Comparison of ENCODE assay signal across 16 cellular contexts in the genomic region with DNA sequence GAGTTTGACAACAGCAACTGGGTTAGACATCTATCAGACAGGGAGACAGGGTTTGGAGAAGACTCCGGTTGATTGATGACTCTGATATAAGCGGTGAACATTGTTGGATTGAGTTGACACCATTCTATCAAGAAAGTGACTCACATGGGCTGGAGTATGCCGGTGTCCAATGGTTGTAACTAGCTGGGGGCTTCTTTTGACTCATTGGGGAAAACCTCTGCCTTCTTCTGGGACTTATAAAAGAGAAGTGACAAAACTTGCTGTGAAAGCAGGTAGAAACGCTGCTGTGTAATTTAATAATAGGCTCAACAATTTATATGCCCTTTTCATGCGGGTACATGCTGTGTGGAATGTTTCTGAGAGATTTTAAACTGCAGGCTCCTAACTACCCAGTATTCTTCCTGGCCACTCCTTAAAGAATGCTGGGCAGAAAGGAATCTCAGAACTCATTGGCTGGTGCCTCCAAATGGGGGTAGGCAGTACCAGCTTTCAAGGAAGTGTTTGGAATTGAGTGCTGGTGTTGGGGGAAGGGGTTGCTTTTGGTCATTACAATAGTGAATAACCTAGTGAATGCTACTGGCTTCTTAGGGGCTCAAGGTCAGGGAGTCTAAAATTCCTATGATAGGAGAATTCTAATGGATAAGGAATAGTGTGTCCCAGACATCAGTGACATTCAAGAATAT. TPM values are rescaled to one million over a fixed set of nuclear protein-coding genes. Genes with fewer than 3 reads are reported as not detected.
A peak's percentile ranks its signal among the peaks of the same experiment; 100 is the strongest.
DNase-seq lines count a peak whose midpoint lies in the region; ATAC-seq and TF ChIP-seq lines count a peak whose summit lies in the region.
"Had no signal": no experiment of that assay in that cellular context is flagged by ENCODE, and none has a peak within 500 bp of the region (broad histone marks: within the 10 kb centered on the region; RNA-seq: fewer than 3 reads in every experiment).

No MANE protein-coding gene starts in this region.

- peaks cover 83% of the 10 kb centered on the region for H3K4me1 ChIP-seq in CD4-positive, CD25-positive, alpha-beta regulatory T cell (ENCODE audit: control insufficient read depth, insufficient read depth, low read length, poor library complexity, severe bottlenecking)
- H3K4me1 ChIP-seq in mesendoderm (ENCODE audit: control insufficient read depth, low read depth, low read length): no peaks in the 10 kb centered on the region
- H3K4me1 ChIP-seq in PC-3 (ENCODE audit: insufficient read depth, low read length): peaks cover 11% of the 10 kb centered on the region
- H3K4me1 ChIP-seq: HAP-1, right lobe of liver had no signal

- no peak overlapping the region for H3K4ac ChIP-seq in mesendoderm (ENCODE audit: low read depth, low read length)

- no peak overlapping the region for H2BK120ac ChIP-seq in mesendoderm (ENCODE audit: low read depth, low read length)

- peaks cover 58 to 98% (median 80%) of the 10 kb centered on the region in 4 donors for H3K4me1 Mint-ChIP-seq in CD4-positive, CD25-positive, alpha-beta regulatory T cell
- H3K4me1 Mint-ChIP-seq in activated naive CD4-positive, alpha-beta T cell treated with anti-CD3 and anti-CD28 coated beads, Interleukin-2, amount 50 U/mL, for 24 hours: peaks cover 91% of the 10 kb centered on the region
- H3K4me1 Mint-ChIP-seq: brain had no signal

- no peak overlapping the region for H2BK5ac ChIP-seq in mesendoderm (ENCODE audit: low read length)

- H3K36me3 ChIP-seq in CD4-positive, CD25-positive, alpha-beta regulatory T cell (ENCODE audit: control insufficient read depth, insufficient read depth, low read length): peaks cover 9% of the 10 kb centered on the region
- H3K36me3 ChIP-seq in H7 (replicated peaks; ENCODE audit: control insufficient read depth, insufficient read depth, low read length) (no peaks in the 10 kb centered on the region), mesendoderm (ENCODE audit: control insufficient read depth, insufficient read depth, low read length) (no peaks in the 10 kb centered on the region), PC-3 (ENCODE audit: low read depth, low read length) (no peaks in the 10 kb centered on the region)
- H3K36me3 ChIP-seq: BLaER1, HAP-1, right lobe of liver, SJSA1 had no signal

- no peak overlapping the region for H4K5ac ChIP-seq in mesendoderm (ENCODE audit: low read length)

- H3K18ac ChIP-seq in mesendoderm (ENCODE audit: low read length): no peak overlapping the region

- no peak for TF ChIP-seq CTCF in PC-3 (conservative IDR thresholded peaks at IDR 0.05; ENCODE audit: low read depth, low read length)

- CTCF ChIA-PET in PC-3 (lab: Charles Lee): no interaction called here

- no peak overlapping the region for H3K23ac ChIP-seq in mesendoderm (ENCODE audit: low read length)

- H3K9ac ChIP-seq in mesendoderm (ENCODE audit: low read length) (no peak overlapping the region), PC-3 (ENCODE audit: low read length) (no peak overlapping the region)
- H3K9ac ChIP-seq: BLaER1 had no signal

- H4K8ac ChIP-seq in mesendoderm (ENCODE audit: low read depth, low read length): no peak overlapping the region

- no peaks in the 10 kb centered on the region for H4K20me1 ChIP-seq in PC-3 (ENCODE audit: low read length)
- H4K20me1 ChIP-seq: BLaER1 had no signal

- no peaks in the 10 kb centered on the region for H3K27me3 Mint-ChIP-seq in CD4-positive, CD25-positive, alpha-beta regulatory T cell
- no peaks in the 10 kb centered on the region for H3K27me3 Mint-ChIP-seq in activated naive CD4-positive, alpha-beta T cell treated with anti-CD3 and anti-CD28 coated beads, Interleukin-2, amount 50 U/mL, for 24 hours
- H3K27me3 Mint-ChIP-seq: brain had no signal

- H3K79me2 ChIP-seq in mesendoderm (ENCODE audit: control insufficient read depth, insufficient read depth, low read length) (no peaks in the 10 kb centered on the region), PC-3 (ENCODE audit: low read length) (no peaks in the 10 kb centered on the region)

- peaks cover 0 to 6% (median 3%) of the 10 kb centered on the region in 7 donors for H3K9me3 Mint-ChIP-seq in CD4-positive, CD25-positive, alpha-beta regulatory T cell
- peaks cover 5% of the 10 kb centered on the region for H3K9me3 Mint-ChIP-seq in activated naive CD4-positive, alpha-beta T cell treated with anti-CD3 and anti-CD28 coated beads, Interleukin-2, amount 50 U/mL, for 24 hours

- peak overlapping the region; percentile 67 for H3K4me3 ChIP-seq in CD4-positive, CD25-positive, alpha-beta regulatory T cell (ENCODE audit: low read depth, low read length)
- H3K4me3 ChIP-seq in H7 (ENCODE audit: insufficient read depth, low read depth, low read length) (no peak overlapping the region), mesendoderm (ENCODE audit: low read length) (no peak overlapping the region), PC-3 (ENCODE audit: low read length) (no peak overlapping the region)
- H3K4me3 ChIP-seq: BLaER1, HAP-1, right lobe of liver, SJSA1 had no signal

- peak overlapping the region; percentile 84 for H3K27ac ChIP-seq in CD4-positive, CD25-positive, alpha-beta regulatory T cell (ENCODE audit: insufficient read depth, low read length, poor library complexity, severe bottlenecking)
- no peak overlapping the region for H3K27ac ChIP-seq in mesendoderm (ENCODE audit: low read depth, low read length)
- H3K27ac ChIP-seq in PC-3 (ENCODE audit: low read length): no peak overlapping the region
- H3K27ac ChIP-seq: BLaER1, right lobe of liver, SJSA1 had no signal

- BruUV-seq in PC-3 (replicated peaks; lab: Mats Ljungman, UMichigan): no TSS peak

- H3K56ac ChIP-seq in mesendoderm (ENCODE audit: low read length): no peak overlapping the region

- H2AFZ ChIP-seq in PC-3 (ENCODE audit: low read length): no peak overlapping the region

- POLR2A ChIA-PET in PC-3 (lab: Charles Lee; ENCODE audit: unreplicated experiment): no interaction called here

- peaks cover 0 to 2% of the 10 kb centered on the region in 2 experiments for H3K9me3 ChIP-seq in CD4-positive, CD25-positive, alpha-beta regulatory T cell (ENCODE audit: control insufficient read depth in 2 of 2, low read length in 2 of 2)
- H3K9me3 ChIP-seq in PC-3 (ENCODE audit: low read length): no peaks in the 10 kb centered on the region
- H3K9me3 ChIP-seq: HAP-1, right lobe of liver, SJSA1 had no signal

- no peak overlapping the region for H2BK15ac ChIP-seq in mesendoderm (replicated peaks; ENCODE audit: low read depth)

- H3K27ac Mint-ChIP-seq in CD4-positive, CD25-positive, alpha-beta regulatory T cell: peak overlapping the region; percentile 94 to 99 (median 96)
- peak overlapping the region; percentile 97 for H3K27ac Mint-ChIP-seq in activated naive CD4-positive, alpha-beta T cell treated with anti-CD3 and anti-CD28 coated beads, Interleukin-2, amount 50 U/mL, for 24 hours
- H3K27ac Mint-ChIP-seq: brain had no signal

- ATAC-seq in CD4-positive, CD25-positive, alpha-beta regulatory T cell (ENCODE audit: low read depth in 2 of 2): no peak
- no peak for ATAC-seq in GM19324 (IDR thresholded peaks at IDR 0.05; ENCODE audit: low FRiP score, unreplicated experiment)
- no peak for ATAC-seq in PC-3

- no CpG with 5 or more reads among the region's 5 CpGs for WGBS in mesendoderm (ENCODE audit: extremely low coverage, insufficient coverage, low lambda C conversion rate)

- H3K27me3 ChIP-seq in CD4-positive, CD25-positive, alpha-beta regulatory T cell (ENCODE audit: control insufficient read depth, insufficient read depth, low read length): no peaks in the 10 kb centered on the region
- H3K27me3 ChIP-seq in H7 (ENCODE audit: control insufficient read depth, insufficient read depth, low read length) (no peaks in the 10 kb centered on the region), mesendoderm (ENCODE audit: insufficient read depth, low read length, poor library complexity) (no peaks in the 10 kb centered on the region), PC-3 (ENCODE audit: low read length) (no peaks in the 10 kb centered on the region)
- H3K27me3 ChIP-seq: BLaER1, right lobe of liver, SJSA1 had no signal

- no peaks in the 10 kb centered on the region for H3K9me2 ChIP-seq in PC-3 (replicated peaks; ENCODE audit: low read length)

- H3K4me2 ChIP-seq in mesendoderm (ENCODE audit: low read length): no peak overlapping the region
- H3K4me2 ChIP-seq in PC-3 (ENCODE audit: low read length): no peak overlapping the region

- DNase-seq in CD4-positive, CD25-positive, alpha-beta regulatory T cell: no peak
- DNase-seq in H7: peak; percentile 15
- peak; percentile 46 for DNase-seq in mesendoderm
- no peak for DNase-seq in DMS53 (lab: John Stamatoyannopoulos, UW)
- DNase-seq in NCI-H2107 (lab: John Stamatoyannopoulos, UW): no peak
- no peak for DNase-seq in PC-3
- DNase-seq: hippocampal formation, NCI-H1417, right lobe of liver had no signal

- intact Hi-C loops in PC-3 (cut with micrococcal nuclease): no loop called here

- H3K4me3 Mint-ChIP-seq in CD4-positive, CD25-positive, alpha-beta regulatory T cell: peak overlapping the region; percentile 75 to 92 (median 81)
- peak overlapping the region; percentile 78 for H3K4me3 Mint-ChIP-seq in activated naive CD4-positive, alpha-beta T cell treated with anti-CD3 and anti-CD28 coated beads, Interleukin-2, amount 50 U/mL, for 24 hours
- H3K4me3 Mint-ChIP-seq: brain had no signal

- H3F3A ChIP-seq in PC-3 (ENCODE audit: low read length, unreplicated experiment): no peaks in the 10 kb centered on the region

- no peak overlapping the region for H2AK5ac ChIP-seq in mesendoderm (ENCODE audit: low read length)

- no peaks in the 10 kb centered on the region for H3K79me1 ChIP-seq in mesendoderm (ENCODE audit: low read length)

- peaks cover 40% of the 10 kb centered on the region for H3K36me3 Mint-ChIP-seq in CD4-positive, CD25-positive, alpha-beta regulatory T cell
- H3K36me3 Mint-ChIP-seq in activated naive CD4-positive, alpha-beta T cell treated with anti-CD3 and anti-CD28 coated beads, Interleukin-2, amount 50 U/mL, for 24 hours: peaks cover 27% of the 10 kb centered on the region
- H3K36me3 Mint-ChIP-seq: brain had no signal

RNA-seq across cellular contexts. Expression of a gene that starts 43.9 kb away (rescaled TPM):
- 639 TPM for total RNA-seq in CD4-positive, CD25-positive, alpha-beta regulatory T cell
- polyA plus RNA-seq in CD4-positive, CD25-positive, alpha-beta regulatory T cell: 100 to 1,000 TPM; 197 to 254 (median 226) TPM
- total RNA-seq in H7 (2014; rRNA removed; shearing (Covaris generic)): not detected in 2 replicates
- polyA plus RNA-seq in mesendoderm (2013, experiment 1 of 2): not detected
- polyA plus RNA-seq in mesendoderm (2013, experiment 2 of 2): not detected
- total RNA-seq in PC-3 (2014; rRNA removed): 0.81 and 1.1 TPM in 2 replicates
- total RNA-seq: HT1080 had no signal

Comparison
In these comparisons a context has a peak if more than half of its experiments do, and no peak if none do; other contexts are left out.
1. DNase-seq: peak in H7 (single experiment) and mesendoderm (single experiment); none in CD4-positive, CD25-positive, alpha-beta regulatory T cell (0 of 3), DMS53 (single experiment), NCI-H2107 (single experiment) and PC-3 (single experiment).
2. RNA of a gene that starts 43.9 kb away (total RNA-seq): 639 TPM in CD4-positive, CD25-positive, alpha-beta regulatory T cell (single experiment); 0.81 to 1.1 TPM in PC-3 and not detected in H7; every median in the first group is over 100 times any median in the second.